In genomic region chr18:77132369-77133050, GRCh38 we compare ENCODE assay signal across 8 cellular contexts. TPM values are rescaled to one million over a fixed set of nuclear protein-coding genes. Genes with fewer than 3 reads are reported as not detected.
A peak's percentile ranks its signal among the peaks of the same experiment; 100 is the strongest.
DNase-seq lines count a peak whose midpoint lies in the region; ATAC-seq and TF ChIP-seq lines count a peak whose summit lies in the region.

TSS of gene MBP (minus strand) at chr18:77132783. CDS start at chr18:77105261, 27,522 bp downstream.

- no peaks in the 10 kb centered on the region for H3K27me3 Mint-ChIP-seq in T-cell

- H3K4me3 Mint-ChIP-seq in T-cell: peak within 1 kb of the TSS; percentile 96 to 97 (median 96)

- POLR2A ChIA-PET in T-cell (lab: Charles Lee): interaction anchor here in 1 of 2 donors (1.1 to 1.5 kb wide), 2 partner anchors 9 to 59 kb away, joined by 3 to 9 read pairs; no protein-coding TSS in a partner anchor

- H3K27ac ChIP-seq in HUES48 (ENCODE audit: low read depth, low read length) (no peak within 1 kb of the TSS), iPS-20b (ENCODE audit: low read length) (no peak within 1 kb of the TSS), SJCRH30 (no peak within 1 kb of the TSS)

- H3K36me3 ChIP-seq in HUES48 (ENCODE audit: control insufficient read depth, insufficient read depth, low read length) (no peaks in the 10 kb centered on the region), iPS-20b (ENCODE audit: insufficient read depth, low read depth, low read length) (no peaks in the 10 kb centered on the region), SJCRH30 (no peaks in the 10 kb centered on the region)

- H3K9me3 ChIP-seq in HUES48 (ENCODE audit: control insufficient read depth, insufficient read depth, low read length): no peaks in the 10 kb centered on the region
- H3K9me3 ChIP-seq in iPS-20b (ENCODE audit: insufficient read depth, low read depth, low read length): no peaks in the 10 kb centered on the region
- H3K9me3 ChIP-seq in SJCRH30 (replicated peaks): no peaks in the 10 kb centered on the region

- H3K4me3 ChIP-seq in HUES48 (ENCODE audit: low read depth, low read length): peak within 1 kb of the TSS; percentile 70
- peak within 1 kb of the TSS; percentile 62 for H3K4me3 ChIP-seq in astrocyte of the cerebellum (ENCODE audit: low read depth, low read length)
- H3K4me3 ChIP-seq in iPS-20b (ENCODE audit: low read length): peak within 1 kb of the TSS; percentile 70
- no peak within 1 kb of the TSS for H3K4me3 ChIP-seq in SJCRH30

- H3K9ac ChIP-seq in HUES48 (ENCODE audit: low read depth, low read length) (peak within 1 kb of the TSS; percentile 18; the same call in 1 of the 2 replicates), iPS-20b (ENCODE audit: low read depth, low read length) (peak within 1 kb of the TSS; percentile 48; the same call in 1 of the 2 replicates)

- H3K27me3 ChIP-seq in HUES48 (ENCODE audit: control insufficient read depth, insufficient read depth, low read length): peaks cover 42% of the 10 kb centered on the region
- peaks cover 67% of the 10 kb centered on the region for H3K27me3 ChIP-seq in iPS-20b (ENCODE audit: insufficient read depth, low read length)
- H3K27me3 ChIP-seq in SJCRH30: no peaks in the 10 kb centered on the region

- peaks cover 51 to 58% (median 55%) of the 10 kb centered on the region in 3 donors for H3K4me1 Mint-ChIP-seq in T-cell

- TF ChIP-seq CTCF in astrocyte of the cerebellum (IDR thresholded peaks at IDR 0.05; ENCODE audit: low read depth, low read length, missing control alignments): no peak

- peak within 1 kb of the TSS; percentile 96 to 97 for H3K27ac Mint-ChIP-seq in T-cell

- in situ Hi-C loops in Caki2 (cut with HindIII; ENCODE audit: low pct_unique_long_range_greater_than_20kb, low sequenced_read_pairs): no loop called here
- in situ Hi-C loops in astrocyte of the cerebellum (cut with HindIII; ENCODE audit: low sequenced_read_pairs): no loop called here

- H3K9me3 Mint-ChIP-seq in T-cell: no peaks in the 10 kb centered on the region

- H3K4me1 ChIP-seq in HUES48 (ENCODE audit: control insufficient read depth, insufficient read depth, low read length) (peaks cover 10% of the 10 kb centered on the region; the same call in 1 of the 2 replicates), iPS-20b (ENCODE audit: insufficient read depth, low read length) (no peaks in the 10 kb centered on the region), SJCRH30 (no peaks in the 10 kb centered on the region)

- H3K36me3 Mint-ChIP-seq in T-cell: peaks cover 12% of the 10 kb centered on the region

- CTCF ChIA-PET in T-cell (lab: Charles Lee): interaction anchor here (0.6 to 0.9 kb wide), 2 partner anchors 13 to 24 kb away, joined by 3 read pairs; no protein-coding TSS in a partner anchor

- DNase-seq in Caki2 (ENCODE audit: low read depth) (peak; percentile 39), T-cell (peak; percentile 34 to 82 (median 64)), astrocyte of the cerebellum (ENCODE audit: low read depth) (no peak), SJCRH30 (no peak)
- peak; percentile 83 for DNase-seq in stimulated activated CD4-positive, alpha-beta T cell treated with anti-CD3 and anti-CD28 coated beads, Interleukin-15, amount 100 ng/mL, for 24 hours

- ATAC-seq in GM21360 (IDR thresholded peaks at IDR 0.05; ENCODE audit: unreplicated experiment) (peak; percentile 43), T-cell (replicated peaks in 1 of 4) (peak; percentile 69 to 79 (median 76))

RNA-seq across cellular contexts. Expression of gene MBP, which starts in this region (rescaled TPM):
- total RNA-seq in Caki2 (2014; rRNA removed; shearing (Covaris generic); ENCODE audit: low replicate concordance): 12.8 and 14.7 TPM in 2 replicates
- 100 to 1,000 TPM; 114 to 185 (median 152) TPM for total RNA-seq in T-cell
- 0.20 TPM in 1 of 2 replicates, not detected in the other for total RNA-seq in SJCRH30 (2014; rRNA removed; shearing (Covaris generic))

Comparison
In these comparisons a context has a peak if more than half of its experiments do, and no peak if none do; other contexts are left out.
1. RNA of gene MBP (total RNA-seq): 114 to 185 TPM in T-cell and 12.8 to 14.7 TPM in Caki2; 0.20 TPM in SJCRH30; every median in the first group is over 10 times any median in the second.
2. DNase-seq: peak in Caki2 (single experiment), T-cell (34 of 34) and stimulated activated CD4-positive, alpha-beta T cell treated with anti-CD3 and anti-CD28 coated beads, Interleukin-15, amount 100 ng/mL, for 24 hours (single experiment); none in astrocyte of the cerebellum (single experiment) and SJCRH30 (0 of 2).